In genomic region chr12:95269892-95270291, GRCh38 we compare ENCODE assay signal across 23 cellular contexts.
"Had no signal": no experiment of that assay in that cellular context is flagged by ENCODE, and none has a peak within 500 bp of the region (broad histone marks: within the 10 kb centered on the region; RNA-seq: fewer than 3 reads in every experiment).

No MANE protein-coding gene starts in this region.

- H3K27ac ChIP-seq: coronary artery, epithelial cell of prostate, esophagus squamous epithelium, gastrocnemius medialis, left lung, lower lobe of right lung had no signal

- H3K4me3 ChIP-seq: coronary artery, esophagus squamous epithelium, gastrocnemius medialis, heart right ventricle, left lung, lower lobe of right lung, mucosa of descending colon had no signal

- H3K4me1 ChIP-seq: esophagus squamous epithelium, left lung, lower lobe of right lung had no signal

- DNase-seq: effector CD8-positive, alpha-beta T cell; effector memory CD8-positive, alpha-beta T cell; endodermal cell; erythroblast; esophagus squamous epithelium; foreskin fibroblast; foreskin melanocyte; gastrocnemius medialis; glutamatergic neuron; head of caudate nucleus; heart right ventricle; hippocampal formation; left cardiac atrium; left lung; left ventricle myocardium superior; lower lobe of right lung; mesenchymal stem cell; mucosa of descending colon; naive B cell; naive thymus-derived CD8-positive, alpha-beta T cell had no signal

- H3K9me3 ChIP-seq: esophagus squamous epithelium, gastrocnemius medialis, heart right ventricle, left lung, lower lobe of right lung, mucosa of descending colon had no signal

- H3K27me3 ChIP-seq: esophagus squamous epithelium, gastrocnemius medialis, heart right ventricle, left lung had no signal

- ATAC-seq: effector memory CD8-positive, alpha-beta T cell; esophagus mucosa; gastrocnemius medialis; heart right ventricle; left cardiac atrium; left lung; left ventricle myocardium superior; lower lobe of right lung; mucosa of descending colon; naive thymus-derived CD8-positive, alpha-beta T cell had no signal
